14 cellular contexts compared by ENCODE assay signal in the genomic region with DNA sequence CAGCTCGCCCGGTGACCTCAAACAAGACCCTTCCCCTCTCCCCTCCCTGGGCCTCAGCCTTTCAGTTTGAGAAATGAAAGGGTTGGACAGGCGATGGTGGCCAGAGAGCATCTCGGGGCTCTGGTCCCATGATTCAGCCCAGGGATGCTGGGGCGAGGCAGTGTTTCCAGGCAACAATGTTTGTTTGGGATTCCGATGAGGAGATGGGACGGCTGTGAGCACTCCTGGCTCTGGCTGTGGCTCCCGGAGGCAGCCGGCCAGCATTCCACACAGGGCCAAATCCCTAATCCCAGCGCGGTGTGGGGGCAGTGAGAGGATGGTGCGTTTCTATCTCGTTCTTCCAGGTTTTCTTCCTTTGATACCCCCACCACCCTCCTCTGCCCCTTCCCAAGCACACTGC.
DNase-seq lines count a peak whose midpoint lies in the region; ATAC-seq and TF ChIP-seq lines count a peak whose summit lies in the region.
"Had no signal": no experiment of that assay in that cellular context is flagged by ENCODE, and none has a peak within 500 bp of the region (broad histone marks: within the 10 kb centered on the region; RNA-seq: fewer than 3 reads in every experiment).

No MANE protein-coding gene starts in this region.

- no peak for TF ChIP-seq POLR2A in upper lobe of left lung (IDR thresholded peaks at IDR 0.05)

- no peak overlapping the region for H3K14ac ChIP-seq in mesenchymal stem cell (ENCODE audit: low read length in 2 of 2)

- no peak overlapping the region for H3K23ac ChIP-seq in mesenchymal stem cell (ENCODE audit: low read length in 2 of 2)

- no peak overlapping the region for H3K4me2 ChIP-seq in mesenchymal stem cell (ENCODE audit: low read length, poor library complexity, severe bottlenecking)

- peak overlapping the region; percentile 70 for H3K9ac ChIP-seq in mesenchymal stem cell (ENCODE audit: low read length)

- H3K27ac ChIP-seq in mesenchymal stem cell (ENCODE audit: low read length, poor library complexity, severe bottlenecking) (no peak overlapping the region), upper lobe of left lung (no peak overlapping the region)

- no peaks in the 10 kb centered on the region for H3K9me3 Mint-ChIP-seq in HFFc6
- no peaks in the 10 kb centered on the region for H3K9me3 Mint-ChIP-seq in osteocyte (ENCODE audit: unreplicated experiment)
- no peaks in the 10 kb centered on the region for H3K9me3 Mint-ChIP-seq in stimulated activated naive CD8-positive, alpha-beta T cell treated with anti-CD3 and anti-CD28 coated beads, Interleukin-15, amount 100 ng/mL, for 72 hours

- H3K27me3 Mint-ChIP-seq in HFFc6 (ENCODE audit: insufficient read depth) (peaks cover 34% of the 10 kb centered on the region), osteocyte (ENCODE audit: unreplicated experiment) (peaks cover 51% of the 10 kb centered on the region)
- H3K27me3 Mint-ChIP-seq in stimulated activated naive CD8-positive, alpha-beta T cell treated with anti-CD3 and anti-CD28 coated beads, Interleukin-15, amount 100 ng/mL, for 72 hours: peaks cover 77% of the 10 kb centered on the region

- H2BK120ac ChIP-seq in mesenchymal stem cell (ENCODE audit: low read depth, low read length): no peak overlapping the region

- no peak for TF ChIP-seq EP300 in upper lobe of left lung (IDR thresholded peaks at IDR 0.05)

- H3K4ac ChIP-seq in mesenchymal stem cell (ENCODE audit: low read depth in 1 of 2, low read length in 2 of 2): no peak overlapping the region

- 49% methylated on average over 5 of the region's 13 CpGs for WGBS in mesenchymal stem cell
- 51 to 73% methylated on average over 12 to 13 of the region's 13 CpGs for WGBS in upper lobe of left lung, 2 donors

- peak overlapping the region in 1 of 2 experiments; percentile 31 for H2BK12ac ChIP-seq in mesenchymal stem cell (ENCODE audit: low read length in 2 of 2)

- TF ChIP-seq CTCF in HFFc6 (IDR thresholded peaks at IDR 0.05) (no peak), upper lobe of left lung (IDR thresholded peaks at IDR 0.05) (no peak), osteocyte (IDR thresholded peaks at IDR 0.05) (no peak)

- H2AFZ ChIP-seq in mesenchymal stem cell (ENCODE audit: low read depth, low read length): no peak overlapping the region

- H3K4me3 ChIP-seq in mesenchymal stem cell (ENCODE audit: insufficient read depth in 1 of 2, low read depth in 1 of 2, low read length in 2 of 2) (no peak overlapping the region), upper lobe of left lung (no peak overlapping the region)

- no peaks in the 10 kb centered on the region for H3K79me1 ChIP-seq in mesenchymal stem cell (replicated peaks; ENCODE audit: low read length, poor library complexity, severe bottlenecking)

- H3K4me1 ChIP-seq in mesenchymal stem cell (ENCODE audit: control insufficient read depth, insufficient read depth, low read depth, low read length): peaks cover 20% of the 10 kb centered on the region
- H3K4me1 ChIP-seq in upper lobe of left lung: peaks cover 0 to 7% (median 3%) of the 10 kb centered on the region in 4 donors

- peaks cover 15% of the 10 kb centered on the region for H3K4me1 Mint-ChIP-seq in HFFc6 (ENCODE audit: low read depth)
- peaks cover 7% of the 10 kb centered on the region for H3K4me1 Mint-ChIP-seq in osteocyte (ENCODE audit: unreplicated experiment)
- H3K4me1 Mint-ChIP-seq in stimulated activated naive CD8-positive, alpha-beta T cell treated with anti-CD3 and anti-CD28 coated beads, Interleukin-15, amount 100 ng/mL, for 72 hours: peaks cover 6% of the 10 kb centered on the region

- no peak overlapping the region for H2BK15ac ChIP-seq in mesenchymal stem cell (ENCODE audit: low read depth, poor library complexity, severe bottlenecking)

- no peak overlapping the region for H2AK5ac ChIP-seq in mesenchymal stem cell (ENCODE audit: low read length, severe bottlenecking)

- H3K9me3 ChIP-seq in mesenchymal stem cell (ENCODE audit: control insufficient read depth, low read length) (no peaks in the 10 kb centered on the region), upper lobe of left lung (no peaks in the 10 kb centered on the region)

- no peak overlapping the region for H4K8ac ChIP-seq in mesenchymal stem cell (ENCODE audit: low read length)

- no peak overlapping the region for H3K4me3 Mint-ChIP-seq in HFFc6
- no peak overlapping the region for H3K4me3 Mint-ChIP-seq in osteocyte (ENCODE audit: unreplicated experiment)
- no peak overlapping the region for H3K4me3 Mint-ChIP-seq in stimulated activated naive CD8-positive, alpha-beta T cell treated with anti-CD3 and anti-CD28 coated beads, Interleukin-15, amount 100 ng/mL, for 72 hours

- H3K27ac Mint-ChIP-seq in HFFc6 (peak overlapping the region; percentile 42), osteocyte (ENCODE audit: unreplicated experiment) (no peak overlapping the region)
- H3K27ac Mint-ChIP-seq in stimulated activated naive CD8-positive, alpha-beta T cell treated with anti-CD3 and anti-CD28 coated beads, Interleukin-15, amount 100 ng/mL, for 72 hours: no peak overlapping the region

- H3K18ac ChIP-seq in mesenchymal stem cell (ENCODE audit: low read depth in 1 of 2, low read length in 2 of 2): no peak overlapping the region

- H3K36me3 Mint-ChIP-seq in HFFc6 (ENCODE audit: low read depth) (no peaks in the 10 kb centered on the region), osteocyte (ENCODE audit: unreplicated experiment) (no peaks in the 10 kb centered on the region)

- H4K91ac ChIP-seq in mesenchymal stem cell (ENCODE audit: low read length): peak overlapping the region; percentile 52

- ATAC-seq in upper lobe of left lung (ENCODE audit: low FRiP score in 2 of 2) (peak; percentile 1 to 78), GM18498 (IDR thresholded peaks at IDR 0.05; ENCODE audit: unreplicated experiment) (no peak)
- ATAC-seq in stimulated activated naive CD8-positive, alpha-beta T cell treated with anti-CD3 and anti-CD28 coated beads, Interleukin-15, amount 100 ng/mL, for 72 hours: no peak
- ATAC-seq: Panc1 had no signal

- H3K36me3 ChIP-seq in mesenchymal stem cell (ENCODE audit: control insufficient read depth in 1 of 2, insufficient read depth in 2 of 2, low read depth in 1 of 2, low read length in 2 of 2): no peaks in the 10 kb centered on the region
- H3K36me3 ChIP-seq in upper lobe of left lung: no peaks in the 10 kb centered on the region

- DNase-seq in HFFc6: peak; percentile 80
- peak; percentile 17 for DNase-seq in dedifferentiated amniotic fluid mesenchymal stem cell (ENCODE audit: extremely low spot score)
- peak; percentile 81 for DNase-seq in mesenchymal stem cell
- peak in 1 of 2 donors; percentile 86 for DNase-seq in upper lobe of left lung
- no peak for DNase-seq in NCI-H187 treated with DMSO at 0.1 percent for 48 hours (lab: John Stamatoyannopoulos, UW)
- DNase-seq in osteocyte (ENCODE audit: extremely low spot score, unreplicated experiment): no peak
- DNase-seq in stimulated activated naive CD8-positive, alpha-beta T cell treated with anti-CD3 and anti-CD28 coated beads, Interleukin-15, amount 100 ng/mL, for 72 hours: no peak
- DNase-seq: activated naive CD4-positive, alpha-beta T cell treated with Interleukin-2 at 50 U/mL for 16 hours; DMS79 treated with DMSO at 0.1 percent for 48 hours; kidney glomerular epithelial cell; NCI-H2029 treated with DMSO at 0.1 percent for 48 hours; small intestine had no signal

- no peak overlapping the region for H2BK5ac ChIP-seq in mesenchymal stem cell (ENCODE audit: low read depth, low read length, poor library complexity, severe bottlenecking)

- H3K27me3 ChIP-seq in mesenchymal stem cell (ENCODE audit: control insufficient read depth in 1 of 2, insufficient read depth in 1 of 2, low read length in 2 of 2) (peaks cover 91 to 93% of the 10 kb centered on the region in 2 experiments), upper lobe of left lung (no peaks in the 10 kb centered on the region)

Comparison
In these comparisons a context has a peak if more than half of its experiments do, and no peak if none do; other contexts are left out.
1. DNase-seq: peak in HFFc6 (single experiment), dedifferentiated amniotic fluid mesenchymal stem cell (single experiment) and mesenchymal stem cell (single experiment); none in NCI-H187 treated with DMSO at 0.1 percent for 48 hours (single experiment), osteocyte (single experiment) and stimulated activated naive CD8-positive, alpha-beta T cell treated with anti-CD3 and anti-CD28 coated beads, Interleukin-15, amount 100 ng/mL, for 72 hours (0 of 2).
2. ATAC-seq: peak in upper lobe of left lung (2 of 2); none in GM18498 (single experiment) and stimulated activated naive CD8-positive, alpha-beta T cell treated with anti-CD3 and anti-CD28 coated beads, Interleukin-15, amount 100 ng/mL, for 72 hours (single experiment).